Comparison of ENCODE assay signal across 1 cellular context in genomic region chr7:35026154-35026553, GRCh38.
TF ChIP-seq lines count a peak whose summit lies in the region.

No MANE protein-coding gene starts in this region.

TF ChIP-seq in WTC11, 78 proteins besides CTCF, POLR2A, EP300 and RAD21 (continued from another document):
- TF ChIP-seq PRDM15 (CRISPR knock-in tag; IDR thresholded peaks at IDR 0.05) = peak; percentile 57; the same call in 1 of the 2 replicates
TF ChIP-seq in WTC11: peak in this region for 1.
